In the genomic region with DNA sequence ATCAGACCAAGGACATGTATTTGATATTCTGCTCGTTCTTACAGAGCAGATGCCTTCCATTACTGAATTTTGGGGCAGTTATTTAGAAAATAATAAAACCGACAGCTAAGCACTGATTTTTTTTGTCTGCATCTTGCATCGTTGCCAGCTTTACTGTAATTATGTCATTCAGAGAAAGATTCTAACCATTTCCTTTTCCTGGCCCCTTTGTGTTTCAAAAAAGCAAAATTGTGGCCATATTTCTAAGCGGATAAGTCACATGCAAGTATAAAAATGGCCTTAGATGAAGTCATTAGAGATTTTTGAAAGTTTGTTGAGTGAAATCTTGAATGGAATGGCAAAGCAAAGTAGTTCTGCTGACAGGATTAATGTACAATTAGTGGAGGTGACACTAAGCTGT, we compare ENCODE assay signal across 32 cellular contexts.
"Had no signal": no experiment of that assay in that cellular context is flagged by ENCODE, and none has a peak within 500 bp of the region (broad histone marks: within the 10 kb centered on the region; RNA-seq: fewer than 3 reads in every experiment).

No MANE protein-coding gene starts in this region.

- ATAC-seq: activated CD8-positive, alpha-beta memory T cell treated with anti-CD3 and anti-CD28 coated beads, Interleukin-2, amount 10 ng/mL, durations not matched to agents 7 days and 5 days; body of pancreas; esophagus mucosa; left lung; lower lobe of right lung; naive thymus-derived CD8-positive, alpha-beta T cell; psoas muscle; stimulated activated naive B cell treated with anti-CD40 and anti-IgM and Interleukin-4, amounts not matched to agents 10 μg/mL and 1 μg/mL and 100 μg/mL, for 72 hours; upper lobe of right lung; WTC11 had no signal

- H3K4me3 Mint-ChIP-seq: activated CD4-positive, alpha-beta memory T cell treated with anti-CD3 and anti-CD28 coated beads, Interleukin-2, amount 10 ng/mL, durations not matched to agents 7 days and 5 days; activated CD4-positive, alpha-beta T cell treated with anti-CD3 and anti-CD28 coated beads, Interleukin-2, amount 10 ng/mL, durations not matched to agents 7 days and 5 days; activated CD8-positive, alpha-beta memory T cell treated with anti-CD3 and anti-CD28 coated beads, Interleukin-2, amount 10 ng/mL, durations not matched to agents 7 days and 5 days; activated naive CD8-positive, alpha-beta T cell treated with anti-CD3 and anti-CD28 coated beads for 36 hours; neural crest cell; stimulated activated naive B cell treated with anti-CD40 and anti-IgM and Interleukin-4, amounts not matched to agents 10 μg/mL and 1 μg/mL and 100 μg/mL, for 72 hours; WTC11 had no signal

- H3K4me1 ChIP-seq: body of pancreas, colonic mucosa, left lung, parathyroid adenoma, psoas muscle, right atrium auricular region, suprapubic skin, tibial artery, upper lobe of right lung had no signal

- H3K4me3 ChIP-seq: body of pancreas, cardiac muscle cell, colonic mucosa, left lung, lower lobe of right lung, psoas muscle, right atrium auricular region, stomach, suprapubic skin, tibial artery, upper lobe of right lung had no signal

- DNase-seq: activated CD4-positive, alpha-beta memory T cell treated with anti-CD3 and anti-CD28 coated beads, Interleukin-2, amount 10 ng/mL, durations not matched to agents 7 days and 5 days; activated CD4-positive, alpha-beta T cell treated with anti-CD3 and anti-CD28 coated beads for 1 hour; activated CD4-positive, alpha-beta T cell treated with anti-CD3 and anti-CD28 coated beads, Interleukin-2, amount 10 ng/mL, durations not matched to agents 7 days and 5 days; activated CD8-positive, alpha-beta memory T cell treated with anti-CD3 and anti-CD28 coated beads, Interleukin-2, amount 10 ng/mL, durations not matched to agents 7 days and 5 days; activated naive CD4-positive, alpha-beta T cell; activated naive CD8-positive, alpha-beta T cell treated with anti-CD3 and anti-CD28 coated beads for 36 hours; activated T-cell treated with anti-CD3 and anti-CD28 coated beads, Interleukin-2, amount 50 U/mL, for 48 hours; body of pancreas; cerebellar nuclear complex; colonic mucosa; glutamatergic neuron; left lung; lower lobe of right lung; mesenchymal stem cell; psoas muscle; stimulated activated CD4-positive, alpha-beta T cell treated with anti-CD3 and anti-CD28 coated beads, Interleukin-15, amount 100 ng/mL, for 24 hours; stimulated activated CD4-positive, alpha-beta T cell treated with anti-CD3 and anti-CD28 coated beads, Interleukin-2, amount 100 ng/mL, for 24 hours; stimulated activated naive B cell treated with anti-CD40 and anti-IgM and Interleukin-4, amounts not matched to agents 10 μg/mL and 1 μg/mL and 100 μg/mL, for 72 hours; stomach; tibial artery; upper lobe of right lung had no signal

- H3K27ac Mint-ChIP-seq: activated CD4-positive, alpha-beta memory T cell treated with anti-CD3 and anti-CD28 coated beads, Interleukin-2, amount 10 ng/mL, durations not matched to agents 7 days and 5 days; activated CD4-positive, alpha-beta T cell treated with anti-CD3 and anti-CD28 coated beads, Interleukin-2, amount 10 ng/mL, durations not matched to agents 7 days and 5 days; activated CD8-positive, alpha-beta memory T cell treated with anti-CD3 and anti-CD28 coated beads, Interleukin-2, amount 10 ng/mL, durations not matched to agents 7 days and 5 days; activated naive CD8-positive, alpha-beta T cell treated with anti-CD3 and anti-CD28 coated beads for 36 hours; stimulated activated naive B cell treated with anti-CD40 and anti-IgM and Interleukin-4, amounts not matched to agents 10 μg/mL and 1 μg/mL and 100 μg/mL, for 72 hours; WTC11 had no signal

- FAIRE-seq: endothelial cell of umbilical vein, frontal cortex, islet of Langerhans had no signal

- H3K27me3 Mint-ChIP-seq: activated CD4-positive, alpha-beta memory T cell treated with anti-CD3 and anti-CD28 coated beads, Interleukin-2, amount 10 ng/mL, durations not matched to agents 7 days and 5 days; activated CD4-positive, alpha-beta T cell treated with anti-CD3 and anti-CD28 coated beads, Interleukin-2, amount 10 ng/mL, durations not matched to agents 7 days and 5 days; activated CD8-positive, alpha-beta memory T cell treated with anti-CD3 and anti-CD28 coated beads, Interleukin-2, amount 10 ng/mL, durations not matched to agents 7 days and 5 days; activated naive CD8-positive, alpha-beta T cell treated with anti-CD3 and anti-CD28 coated beads for 36 hours; naive thymus-derived CD8-positive, alpha-beta T cell had no signal

- H3K27ac ChIP-seq: body of pancreas, cardiac muscle cell, colonic mucosa, left lung, lower lobe of right lung, parathyroid adenoma, psoas muscle, right atrium auricular region, stomach, suprapubic skin, tibial artery, upper lobe of right lung had no signal

- H3K4me1 Mint-ChIP-seq: stimulated activated naive B cell treated with anti-CD40 and anti-IgM and Interleukin-4, amounts not matched to agents 10 μg/mL and 1 μg/mL and 100 μg/mL, for 72 hours; WTC11 had no signal

- H3K79me2 ChIP-seq: parathyroid adenoma had no signal

- H3K36me3 Mint-ChIP-seq: stimulated activated naive B cell treated with anti-CD40 and anti-IgM and Interleukin-4, amounts not matched to agents 10 μg/mL and 1 μg/mL and 100 μg/mL, for 72 hours; WTC11 had no signal

- H3K36me3 ChIP-seq: cardiac muscle cell, colonic mucosa, left lung, lower lobe of right lung, right atrium auricular region, stomach, suprapubic skin, tibial artery, upper lobe of right lung had no signal

- H2AFZ ChIP-seq: parathyroid adenoma had no signal

- H3K9me3 ChIP-seq: body of pancreas, colonic mucosa, left lung, lower lobe of right lung, psoas muscle, right atrium auricular region, stomach, suprapubic skin, tibial artery, upper lobe of right lung had no signal

- H3K9me3 Mint-ChIP-seq: activated CD4-positive, alpha-beta memory T cell treated with anti-CD3 and anti-CD28 coated beads, Interleukin-2, amount 10 ng/mL, durations not matched to agents 7 days and 5 days; activated CD4-positive, alpha-beta T cell treated with anti-CD3 and anti-CD28 coated beads, Interleukin-2, amount 10 ng/mL, durations not matched to agents 7 days and 5 days; activated naive CD8-positive, alpha-beta T cell treated with anti-CD3 and anti-CD28 coated beads for 36 hours; neural crest cell; stimulated activated naive B cell treated with anti-CD40 and anti-IgM and Interleukin-4, amounts not matched to agents 10 μg/mL and 1 μg/mL and 100 μg/mL, for 72 hours; WTC11 had no signal

- H3K27me3 ChIP-seq: body of pancreas, cardiac muscle cell, colonic mucosa, left lung, right atrium auricular region, stomach, suprapubic skin, tibial artery, upper lobe of right lung had no signal
